In the genomic region with DNA sequence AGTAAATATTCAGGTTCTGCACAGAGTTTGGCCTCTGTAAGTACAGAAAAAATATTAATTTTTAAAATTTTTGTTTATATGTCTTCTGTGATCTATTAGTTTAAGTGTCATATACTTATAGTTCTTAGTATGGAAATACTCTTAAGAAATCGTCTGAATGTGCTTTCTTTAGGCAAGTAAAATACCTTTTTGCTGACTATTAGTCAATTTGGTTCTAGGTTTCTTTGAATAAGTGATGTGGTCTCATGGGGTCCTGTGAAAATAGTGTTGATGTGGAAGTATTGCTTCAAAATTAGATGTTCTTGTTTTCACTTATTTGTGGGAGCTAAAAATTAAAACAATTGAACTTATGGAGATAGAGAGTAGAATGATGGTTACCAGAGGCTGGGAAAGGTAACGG, we compare ENCODE assay signal across 3 cellular contexts.
TF ChIP-seq lines count a peak whose summit lies in the region.

No MANE protein-coding gene starts in this region.

TF ChIP-seq in A549, 52 proteins besides CTCF, POLR2A, EP300 and RAD21:
- TF ChIP-seq GATA3 (IDR thresholded peaks at IDR 0.05; ENCODE audit: borderline replicate concordance) (no peak), MAFK (IDR thresholded peaks at IDR 0.05; ENCODE audit: partially characterized antibody) (peak; percentile 65)

TF ChIP-seq in IMR-90, 13 proteins besides CTCF, POLR2A, EP300 and RAD21:
- TF ChIP-seq FOS (IDR thresholded peaks at IDR 0.05; ENCODE audit: low read depth, low read length), result no peak
- TF ChIP-seq MAFK (IDR thresholded peaks at IDR 0.05; ENCODE audit: low read depth, low read length), result peak; percentile 77
- no peak for TF ChIP-seq RCOR1 (IDR thresholded peaks at IDR 0.05; ENCODE audit: insufficient replicate concordance, low read length)
TF ChIP-seq in IMR-90: peak in this region for 1.

TF ChIP-seq in K562, 482 proteins besides CTCF, POLR2A, EP300 and RAD21:
- no peak for TF ChIP-seq YY1 (IDR thresholded peaks at IDR 0.05; ENCODE audit: borderline replicate concordance in 1 of 3, control insufficient read depth in 1 of 3, extremely low read depth in 1 of 3, insufficient read depth in 3 of 3, insufficient read length in 1 of 3, insufficient replicate concordance in 2 of 3, low read depth in 1 of 3, low read length in 2 of 3)
- no peak for TF ChIP-seq HDAC2 (IDR thresholded peaks at IDR 0.05)
- no peak for TF ChIP-seq ZNF445 (CRISPR knock-in tag; IDR thresholded peaks at IDR 0.05; ENCODE audit: low read depth)
- no peak for TF ChIP-seq SNRNP70 (optimal IDR thresholded peaks at IDR 0.05; ENCODE audit: low read depth, low read length)
- TF ChIP-seq GABPB2 (CRISPR knock-in tag; conservative IDR thresholded peaks at IDR 0.05), result no peak
- TF ChIP-seq, protein P1, sequence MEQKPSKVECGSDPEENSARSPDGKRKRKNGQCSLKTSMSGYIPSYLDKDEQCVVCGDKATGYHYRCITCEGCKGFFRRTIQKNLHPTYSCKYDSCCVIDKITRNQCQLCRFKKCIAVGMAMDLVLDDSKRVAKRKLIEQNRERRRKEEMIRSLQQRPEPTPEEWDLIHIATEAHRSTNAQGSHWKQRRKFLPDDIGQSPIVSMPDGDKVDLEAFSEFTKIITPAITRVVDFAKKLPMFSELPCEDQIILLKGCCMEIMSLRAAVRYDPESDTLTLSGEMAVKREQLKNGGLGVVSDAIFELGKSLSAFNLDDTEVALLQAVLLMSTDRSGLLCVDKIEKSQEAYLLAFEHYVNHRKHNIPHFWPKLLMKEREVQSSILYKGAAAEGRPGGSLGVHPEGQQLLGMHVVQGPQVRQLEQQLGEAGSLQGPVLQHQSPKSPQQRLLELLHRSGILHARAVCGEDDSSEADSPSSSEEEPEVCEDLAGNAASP (IDR thresholded peaks at IDR 0.05), result no peak
- TF ChIP-seq CXXC5 (CRISPR knock-in tag; IDR thresholded peaks at IDR 0.05), result no peak
- TF ChIP-seq PPARD (CRISPR knock-in tag; IDR thresholded peaks at IDR 0.05), result no peak
- TF ChIP-seq, protein P2, sequence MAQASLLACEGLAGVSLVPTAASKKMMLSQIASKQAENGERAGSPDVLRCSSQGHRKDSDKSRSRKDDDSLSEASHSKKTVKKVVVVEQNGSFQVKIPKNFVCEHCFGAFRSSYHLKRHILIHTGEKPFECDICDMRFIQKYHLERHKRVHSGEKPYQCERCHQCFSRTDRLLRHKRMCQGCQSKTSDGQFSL (CRISPR knock-in tag; IDR thresholded peaks at IDR 0.05), result no peak
- TF ChIP-seq, protein P2 (tag; IDR thresholded peaks at IDR 0.05), result no peak
- peak; percentile 85 for TF ChIP-seq ZNF316 (IDR thresholded peaks at IDR 0.05)
- no peak for TF ChIP-seq ETS2 (tag; IDR thresholded peaks at IDR 0.05; ENCODE audit: borderline replicate concordance, poor library complexity, severe bottlenecking)
- TF ChIP-seq ZZZ3 (IDR thresholded peaks at IDR 0.05), result no peak
- TF ChIP-seq ZC3H8 (IDR thresholded peaks at IDR 0.05), result no peak
- TF ChIP-seq MAFF (IDR thresholded peaks at IDR 0.05; ENCODE audit: low read length), result peak; percentile 35; the same call in 1 of the 2 replicates
- no peak for TF ChIP-seq FOXK2 (conservative IDR thresholded peaks at IDR 0.05 in 1 of 2, IDR thresholded peaks at IDR 0.05 in 1 of 2; ENCODE audit: low read depth in 2 of 2)
- TF ChIP-seq, protein P3, sequence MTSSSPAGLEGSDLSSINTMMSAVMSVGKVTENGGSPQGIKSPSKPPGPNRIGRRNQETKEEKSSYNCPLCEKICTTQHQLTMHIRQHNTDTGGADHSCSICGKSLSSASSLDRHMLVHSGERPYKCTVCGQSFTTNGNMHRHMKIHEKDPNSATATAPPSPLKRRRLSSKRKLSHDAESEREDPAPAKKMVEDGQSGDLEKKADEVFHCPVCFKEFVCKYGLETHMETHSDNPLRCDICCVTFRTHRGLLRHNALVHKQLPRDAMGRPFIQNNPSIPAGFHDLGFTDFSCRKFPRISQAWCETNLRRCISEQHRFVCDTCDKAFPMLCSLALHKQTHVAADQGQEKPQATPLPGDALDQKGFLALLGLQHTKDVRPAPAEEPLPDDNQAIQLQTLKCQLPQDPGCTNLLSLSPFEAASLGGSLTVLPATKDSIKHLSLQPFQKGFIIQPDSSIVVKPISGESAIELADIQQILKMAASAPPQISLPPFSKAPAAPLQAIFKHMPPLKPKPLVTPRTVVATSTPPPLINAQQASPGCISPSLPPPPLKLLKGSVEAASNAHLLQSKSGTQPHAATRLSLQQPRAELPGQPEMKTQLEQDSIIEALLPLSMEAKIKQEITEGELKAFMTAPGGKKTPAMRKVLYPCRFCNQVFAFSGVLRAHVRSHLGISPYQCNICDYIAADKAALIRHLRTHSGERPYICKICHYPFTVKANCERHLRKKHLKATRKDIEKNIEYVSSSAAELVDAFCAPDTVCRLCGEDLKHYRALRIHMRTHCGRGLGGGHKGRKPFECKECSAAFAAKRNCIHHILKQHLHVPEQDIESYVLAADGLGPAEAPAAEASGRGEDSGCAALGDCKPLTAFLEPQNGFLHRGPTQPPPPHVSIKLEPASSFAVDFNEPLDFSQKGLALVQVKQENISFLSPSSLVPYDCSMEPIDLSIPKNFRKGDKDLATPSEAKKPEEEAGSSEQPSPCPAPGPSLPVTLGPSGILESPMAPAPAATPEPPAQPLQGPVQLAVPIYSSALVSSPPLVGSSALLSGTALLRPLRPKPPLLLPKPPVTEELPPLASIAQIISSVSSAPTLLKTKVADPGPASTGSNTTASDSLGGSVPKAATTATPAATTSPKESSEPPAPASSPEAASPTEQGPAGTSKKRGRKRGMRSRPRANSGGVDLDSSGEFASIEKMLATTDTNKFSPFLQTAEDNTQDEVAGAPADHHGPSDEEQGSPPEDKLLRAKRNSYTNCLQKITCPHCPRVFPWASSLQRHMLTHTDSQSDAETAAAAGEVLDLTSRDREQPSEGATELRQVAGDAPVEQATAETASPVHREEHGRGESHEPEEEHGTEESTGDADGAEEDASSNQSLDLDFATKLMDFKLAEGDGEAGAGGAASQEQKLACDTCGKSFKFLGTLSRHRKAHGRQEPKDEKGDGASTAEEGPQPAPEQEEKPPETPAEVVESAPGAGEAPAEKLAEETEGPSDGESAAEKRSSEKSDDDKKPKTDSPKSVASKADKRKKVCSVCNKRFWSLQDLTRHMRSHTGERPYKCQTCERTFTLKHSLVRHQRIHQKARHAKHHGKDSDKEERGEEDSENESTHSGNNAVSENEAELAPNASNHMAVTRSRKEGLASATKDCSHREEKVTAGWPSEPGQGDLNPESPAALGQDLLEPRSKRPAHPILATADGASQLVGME (CRISPR knock-in tag; IDR thresholded peaks at IDR 0.05), result no peak
- peak; percentile 64 for TF ChIP-seq C11orf30 (IDR thresholded peaks at IDR 0.05; ENCODE audit: low read depth)
- TF ChIP-seq ZNF253 (CRISPR knock-in tag; conservative IDR thresholded peaks at IDR 0.05), result no peak
- TF ChIP-seq, protein P4, sequence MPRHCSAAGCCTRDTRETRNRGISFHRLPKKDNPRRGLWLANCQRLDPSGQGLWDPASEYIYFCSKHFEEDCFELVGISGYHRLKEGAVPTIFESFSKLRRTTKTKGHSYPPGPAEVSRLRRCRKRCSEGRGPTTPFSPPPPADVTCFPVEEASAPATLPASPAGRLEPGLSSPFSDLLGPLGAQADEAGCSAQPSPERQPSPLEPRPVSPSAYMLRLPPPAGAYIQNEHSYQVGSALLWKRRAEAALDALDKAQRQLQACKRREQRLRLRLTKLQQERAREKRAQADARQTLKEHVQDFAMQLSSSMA (CRISPR knock-in tag; IDR thresholded peaks at IDR 0.05), result no peak
- TF ChIP-seq SMARCA4 (IDR thresholded peaks at IDR 0.05), result no peak
- TF ChIP-seq MTA2 (IDR thresholded peaks at IDR 0.05; ENCODE audit: low read depth), result no peak
- TF ChIP-seq MAFK (IDR thresholded peaks at IDR 0.05; ENCODE audit: low read length), result peak; percentile 47
- TF ChIP-seq, protein P5, sequence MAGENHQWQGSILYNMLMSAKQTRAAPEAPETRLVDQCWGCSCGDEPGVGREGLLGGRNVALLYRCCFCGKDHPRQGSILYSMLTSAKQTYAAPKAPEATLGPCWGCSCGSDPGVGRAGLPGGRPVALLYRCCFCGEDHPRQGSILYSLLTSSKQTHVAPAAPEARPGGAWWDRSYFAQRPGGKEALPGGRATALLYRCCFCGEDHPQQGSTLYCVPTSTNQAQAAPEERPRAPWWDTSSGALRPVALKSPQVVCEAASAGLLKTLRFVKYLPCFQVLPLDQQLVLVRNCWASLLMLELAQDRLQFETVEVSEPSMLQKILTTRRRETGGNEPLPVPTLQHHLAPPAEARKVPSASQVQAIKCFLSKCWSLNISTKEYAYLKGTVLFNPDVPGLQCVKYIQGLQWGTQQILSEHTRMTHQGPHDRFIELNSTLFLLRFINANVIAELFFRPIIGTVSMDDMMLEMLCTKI (IDR thresholded peaks at IDR 0.05; ENCODE audit: partially characterized antibody), result no peak
- no peak for TF ChIP-seq RBM14 (IDR thresholded peaks at IDR 0.05; ENCODE audit: borderline replicate concordance, insufficient read depth, low read depth, low read length)
- TF ChIP-seq, protein P6, sequence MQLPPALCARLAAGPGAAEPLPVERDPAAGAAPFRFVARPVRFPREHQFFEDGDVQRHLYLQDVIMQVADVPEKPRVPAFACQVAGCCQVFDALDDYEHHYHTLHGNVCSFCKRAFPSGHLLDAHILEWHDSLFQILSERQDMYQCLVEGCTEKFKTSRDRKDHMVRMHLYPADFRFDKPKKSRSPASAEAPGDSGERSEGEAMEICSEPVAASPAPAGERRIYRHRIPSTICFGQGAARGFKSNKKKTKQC (CRISPR knock-in tag; IDR thresholded peaks at IDR 0.05), result no peak
- no peak for TF ChIP-seq YBX1 (IDR thresholded peaks at IDR 0.05)
TF ChIP-seq in K562: peak in this region for 4.
